29 cellular contexts compared by ENCODE assay signal in the genomic region with DNA sequence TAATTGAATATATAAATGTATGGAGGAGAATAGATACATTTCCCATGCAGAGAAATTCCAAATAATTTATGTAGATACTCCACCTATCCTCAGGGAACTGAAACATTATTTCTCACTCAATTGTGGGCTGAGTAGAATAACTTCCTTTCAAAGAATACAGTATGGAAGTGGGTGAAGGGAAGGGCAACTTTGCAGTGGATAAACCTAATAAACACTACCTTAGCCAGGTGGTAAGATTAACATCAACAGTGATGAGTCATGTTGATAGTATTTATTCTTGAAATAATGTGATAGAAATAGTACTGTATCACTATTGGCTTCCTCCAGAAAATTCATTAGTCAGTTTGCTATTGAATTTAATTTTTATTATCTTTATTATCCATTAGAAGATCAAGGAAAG.
"Had no signal": no experiment of that assay in that cellular context is flagged by ENCODE, and none has a peak within 500 bp of the region (broad histone marks: within the 10 kb centered on the region; RNA-seq: fewer than 3 reads in every experiment).

No MANE protein-coding gene starts in this region.

- H3K27me3 ChIP-seq: brain microvascular endothelial cell, cardiac muscle cell, colonic mucosa, gastrocnemius medialis, heart right ventricle, hepatocyte had no signal

- H3K4me2 ChIP-seq: hepatocyte had no signal

- H3K27ac ChIP-seq: brain microvascular endothelial cell, cardiac muscle cell, colonic mucosa, gastrocnemius medialis, heart right ventricle, hepatocyte, WERI-Rb-1 had no signal

- H3K4me1 ChIP-seq: colonic mucosa, gastrocnemius medialis, heart right ventricle had no signal

- ATAC-seq: activated CD4-positive, CD25-positive, alpha-beta regulatory T cell treated with anti-CD3 and anti-CD28 coated beads, Interleukin-2, amount 50 U/mL, for 24 hours; activated CD8-positive, alpha-beta T cell treated with anti-CD3 and anti-CD28 coated beads for 36 hours; activated T-cell treated with anti-CD3 and anti-CD28 coated beads, Interleukin-2, amount 50 U/mL, for 4 hours; activated T-helper 17 cell treated with anti-CD3 and anti-CD28 coated beads, Interleukin-2, amount 50 U/mL, for 72 hours; esophagus mucosa; gastrocnemius medialis; heart right ventricle; T-helper 17 cell had no signal

- H2AFZ ChIP-seq: hepatocyte had no signal

- DNase-seq: activated B cell treated with CpG ODN at 0.5 μM for 24 hours; activated CD4-positive, alpha-beta T cell treated with anti-CD3 and anti-CD28 coated beads for 48 hours; activated CD4-positive, alpha-beta T cell treated with anti-CD3 and anti-CD28 coated beads, Interleukin-2, amount 50 U/mL, for 1 hour; activated CD4-positive, alpha-beta T cell treated with anti-CD3 and anti-CD28 coated beads, Interleukin-2, amount 50 U/mL, for 48 hours; activated CD8-positive, alpha-beta memory T cell treated with anti-CD3 and anti-CD28 coated beads for 24 hours; activated CD8-positive, alpha-beta T cell treated with anti-CD3 and anti-CD28 coated beads for 36 hours; activated effector memory CD4-positive, alpha-beta T cell treated with Interleukin-2 at 50 U/mL for 16 hours; activated gamma-delta T cell treated with Interleukin-2 at 50 U/mL for 16 hours; activated naive CD4-positive, alpha-beta T cell treated with anti-CD3 and anti-CD28 coated beads, Interleukin-2, amount 50 U/mL, for 16 hours; activated naive CD4-positive, alpha-beta T cell treated with Interleukin-2 at 50 U/mL for 16 hours; activated T-cell treated with anti-CD3 and anti-CD28 coated beads, Interleukin-2, amount 50 U/mL, for 4 hours; amniotic stem cell; anterior cingulate cortex; brain microvascular endothelial cell; central memory CD4-positive, alpha-beta T cell; cerebellar nuclear complex; colonic mucosa; effector CD8-positive, alpha-beta T cell; foreskin fibroblast; gastrocnemius medialis; heart right ventricle; T-helper 17 cell; T1000; WERI-Rb-1 had no signal

- H3K9me3 ChIP-seq: colonic mucosa, gastrocnemius medialis had no signal

- H3K36me3 ChIP-seq: brain microvascular endothelial cell, cardiac muscle cell, colonic mucosa, gastrocnemius medialis, heart right ventricle, WERI-Rb-1 had no signal

- H3K79me2 ChIP-seq: hepatocyte had no signal

- H3K4me3 ChIP-seq: cardiac muscle cell, colonic mucosa, gastrocnemius medialis, heart right ventricle, hepatocyte had no signal
